ENCODE assay signal across 8 cellular contexts in genomic region chr5:145946112-145946861, GRCh38. TPM values are rescaled to one million over a fixed set of nuclear protein-coding genes. Genes with fewer than 3 reads are reported as not detected.
DNase-seq lines count a peak whose midpoint lies in the region; ATAC-seq, FAIRE-seq and TF ChIP-seq lines count a peak whose summit lies in the region.

No MANE protein-coding gene starts in this region.

- no peak overlapping the region for H2AFZ ChIP-seq in keratinocyte (ENCODE audit: control insufficient read depth, low read length)

- H3K4me1 Mint-ChIP-seq in activated CD8-positive, alpha-beta T cell treated with anti-CD3 and anti-CD28 coated beads for 36 hours (ENCODE audit: low read depth), result peaks cover 22% of the 10 kb centered on the region

- peak; percentile 89 for FAIRE-seq in keratinocyte (lab: Jason Lieb, UNC)

- H3K36me3 ChIP-seq in keratinocyte (ENCODE audit: control insufficient read depth in 2 of 2, extremely low read depth in 1 of 2, insufficient read depth in 2 of 2, low read length in 2 of 2), result peaks cover 8 to 18% of the 10 kb centered on the region in 2 experiments

- no peaks in the 10 kb centered on the region for H3K27me3 ChIP-seq in keratinocyte (ENCODE audit: control insufficient read depth, extremely low read depth, insufficient read depth, low read length)

- no peak overlapping the region for H3K4me3 ChIP-seq in keratinocyte (ENCODE audit: control insufficient read depth in 2 of 3, extremely low read depth in 1 of 3, insufficient read depth in 2 of 3, low read depth in 1 of 3, low read length in 3 of 3)

- intact Hi-C loops in activated CD8-positive, alpha-beta T cell treated with anti-CD3 and anti-CD28 coated beads for 36 hours (cut with micrococcal nuclease), result no loop called here

- POLR2A ChIA-PET in activated CD8-positive, alpha-beta T cell treated with anti-CD3 and anti-CD28 coated beads for 36 hours (lab: Charles Lee), result interaction anchor here (0.9 kb wide), 1 partner anchor 9 kb away, joined by 3 read pairs; no protein-coding TSS in a partner anchor

- peak overlapping the region; percentile 19 for H3K4me2 ChIP-seq in keratinocyte (ENCODE audit: control insufficient read depth, extremely low read depth, insufficient read depth, low read depth, low read length)

- peaks cover 81% of the 10 kb centered on the region for H3K79me2 ChIP-seq in keratinocyte (ENCODE audit: control insufficient read depth, insufficient read depth, low read length)

- H3K9ac ChIP-seq in keratinocyte (ENCODE audit: control insufficient read depth, extremely low read depth, insufficient read depth, low read length), result peak overlapping the region; percentile 0

- H3K27ac ChIP-seq in keratinocyte (ENCODE audit: control insufficient read depth, insufficient read depth, low read length), result peak overlapping the region; percentile 61

- H3K9me3 Mint-ChIP-seq in activated CD8-positive, alpha-beta T cell treated with anti-CD3 and anti-CD28 coated beads for 36 hours, result no peaks in the 10 kb centered on the region

- no peaks in the 10 kb centered on the region for H3K9me3 ChIP-seq in keratinocyte (ENCODE audit: control insufficient read depth, low read depth, low read length)

- no peak for TF ChIP-seq CTCF in activated CD8-positive, alpha-beta T cell treated with anti-CD3 and anti-CD28 coated beads for 36 hours (IDR thresholded peaks at IDR 0.05)
- no peak for TF ChIP-seq CTCF in keratinocyte (optimal IDR thresholded peaks at IDR 0.05 in 1 of 3, IDR thresholded peaks at IDR 0.05 in 1 of 3, conservative IDR thresholded peaks at IDR 0.05 in 1 of 3; ENCODE audit: extremely low read depth in 1 of 3, insufficient read depth in 2 of 3, low read length in 3 of 3)

- peaks cover 78% of the 10 kb centered on the region for H3K4me1 ChIP-seq in keratinocyte (ENCODE audit: control insufficient read depth, extremely low read depth, insufficient read depth, low read length)

- dilution Hi-C loops in keratinocyte (cut with MboI; ENCODE audit: extremely low pct_ligation_motif_present, low sequenced_read_pairs), result no loop called here

- H3K9me1 ChIP-seq in keratinocyte (ENCODE audit: control insufficient read depth, extremely low read depth, insufficient read depth, low read length), result no peaks in the 10 kb centered on the region

- H3K27ac Mint-ChIP-seq in activated CD8-positive, alpha-beta T cell treated with anti-CD3 and anti-CD28 coated beads for 36 hours, result peak overlapping the region; percentile 39

- ATAC-seq in GM19455 (IDR thresholded peaks at IDR 0.05; ENCODE audit: unreplicated experiment), result peak; percentile 63
- peak; percentile 98 for ATAC-seq in HG03439 (IDR thresholded peaks at IDR 0.05; ENCODE audit: unreplicated experiment)
- ATAC-seq in activated CD8-positive, alpha-beta T cell treated with anti-CD3 and anti-CD28 coated beads for 36 hours, result peak; percentile 90

- DNase-seq in AG20443 (ENCODE audit: low spot score) (peak; percentile 57), keratinocyte (ENCODE audit: low read depth, low spot score) (peak; percentile 92), inferior parietal cortex (ENCODE audit: extremely low spot score) (no peak), G401 (ENCODE audit: low spot score) (no peak), KBM-7 (no peak)
- peak; percentile 42 for DNase-seq in activated CD8-positive, alpha-beta T cell treated with anti-CD3 and anti-CD28 coated beads for 36 hours

- CTCF ChIA-PET in activated CD8-positive, alpha-beta T cell treated with anti-CD3 and anti-CD28 coated beads for 36 hours (lab: Charles Lee), result interaction anchor here (0.9 kb wide), 1 partner anchor 13 kb away, joined by 3 read pairs; no protein-coding TSS in a partner anchor

- no peak overlapping the region for H3K4me3 Mint-ChIP-seq in activated CD8-positive, alpha-beta T cell treated with anti-CD3 and anti-CD28 coated beads for 36 hours

- H4K20me1 ChIP-seq in keratinocyte (ENCODE audit: control insufficient read depth, extremely low read depth, insufficient read depth, low read length), result no peaks in the 10 kb centered on the region

- H3K36me3 Mint-ChIP-seq in activated CD8-positive, alpha-beta T cell treated with anti-CD3 and anti-CD28 coated beads for 36 hours (ENCODE audit: low read depth), result no peaks in the 10 kb centered on the region

- H3K27me3 Mint-ChIP-seq in activated CD8-positive, alpha-beta T cell treated with anti-CD3 and anti-CD28 coated beads for 36 hours, result peaks cover 12% of the 10 kb centered on the region

- in situ Hi-C loops in G401 (cut with HindIII; ENCODE audit: low sequenced_read_pairs), result no loop called here
- in situ Hi-C loops in KBM-7 (cut with MboI; ENCODE audit: low pct_unique_long_range_greater_than_20kb, low sequenced_read_pairs), result no loop called here

RNA-seq across cellular contexts. Expression of gene SH3RF2, which starts 9.9 kb away (rescaled TPM):
- not detected for total RNA-seq in activated CD8-positive, alpha-beta T cell treated with anti-CD3 and anti-CD28 coated beads for 36 hours
- 43.7 to 50.4 TPM (median 47.2 TPM) in 3 replicates for polyA plus RNA-seq in keratinocyte
- 10.4 TPM for polyA plus RNA-seq in keratinocyte (2011; ENCODE audit: low read depth)
- polyA plus RNA-seq in keratinocyte (2011; cell fraction: cytosol; rRNA removed), result 39.3 and 43.7 TPM in 2 replicates
- polyA plus RNA-seq in keratinocyte (2011; cell fraction: nucleus; rRNA removed), result 125 and 148 TPM in 2 replicates
- 29.9 and 39.2 TPM in 2 replicates for polyA plus RNA-seq in keratinocyte (2012; ENCODE audit: low replicate concordance)
- 78.3 to 85.8 TPM (median 84.7 TPM) in 3 replicates for polyA minus RNA-seq in keratinocyte
- 50.3 TPM for polyA minus RNA-seq in keratinocyte (2011; cell fraction: cytosol; rRNA and poly(A)+ RNA removed)
- polyA minus RNA-seq in keratinocyte (2011; cell fraction: nucleus; rRNA and poly(A)+ RNA removed), result 58.7 and 102 TPM in 2 replicates
- total RNA-seq in G401 (2014; rRNA removed; shearing (Covaris generic)), result 11.1 and 14.6 TPM in 2 replicates

Comparison
In these comparisons a context has a peak if more than half of its experiments do, and no peak if none do; other contexts are left out.
1. DNase-seq: peak in AG20443 (single experiment), activated CD8-positive, alpha-beta T cell treated with anti-CD3 and anti-CD28 coated beads for 36 hours (single experiment) and keratinocyte (single experiment); none in inferior parietal cortex (single experiment), G401 (single experiment) and KBM-7 (single experiment).
2. RNA of gene SH3RF2, which starts 9.9 kb away (total RNA-seq): 11.1 to 14.6 TPM in G401; not detected in activated CD8-positive, alpha-beta T cell treated with anti-CD3 and anti-CD28 coated beads for 36 hours; every median in the first group is over 10 times any median in the second.
3. Peak in every context shown above with its lines, with median percentiles within 50 percentile points of each other: ATAC-seq.